ENCODE assay signal across 1 cellular context in the genomic region with DNA sequence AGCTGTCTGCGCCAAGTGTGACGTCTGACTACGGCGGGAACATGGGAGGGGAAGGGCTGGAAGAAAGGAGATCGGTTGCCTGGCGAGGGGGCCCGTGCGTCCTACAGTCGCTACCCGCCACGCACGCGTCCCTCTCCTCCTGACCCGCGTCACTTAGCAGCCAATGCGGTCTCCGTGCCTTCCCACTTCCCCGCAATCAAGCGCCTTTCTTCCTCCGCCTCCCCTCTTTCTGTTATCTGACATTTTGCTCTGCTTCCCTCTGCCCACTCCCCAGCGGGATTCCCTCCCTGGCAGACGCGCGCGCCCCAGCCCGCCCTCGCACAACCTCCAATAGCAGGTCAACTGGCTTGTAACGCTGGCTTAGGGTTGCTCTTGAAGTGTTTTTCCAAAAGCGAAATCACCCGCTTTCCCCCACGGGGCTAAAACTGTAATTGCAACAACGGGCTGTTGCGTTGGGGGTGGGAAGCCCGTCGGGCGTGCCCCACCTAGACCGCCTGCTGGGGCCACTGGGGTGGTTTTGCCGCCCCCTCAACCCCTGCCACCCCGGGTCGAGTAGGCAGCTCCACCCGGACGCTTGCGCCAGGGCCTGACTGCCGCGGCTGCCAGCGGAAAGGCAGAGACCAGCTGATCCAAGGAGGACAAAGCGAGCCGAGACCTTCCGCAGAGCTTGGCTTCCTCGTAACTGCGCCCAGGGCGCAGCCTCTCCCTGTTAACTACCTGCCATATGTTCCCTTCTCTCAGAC.
TF ChIP-seq lines count a peak whose summit lies in the region.

No MANE protein-coding gene starts in this region.

TF ChIP-seq in IMR-90, 13 proteins besides CTCF, POLR2A, EP300 and RAD21 (continued from another document):
- 0 out of 2 replicates have a peak, but pooled peaks have one; percentile 15 for TF ChIP-seq MXI1 (IDR thresholded peaks at IDR 0.05; ENCODE audit: borderline replicate concordance, low read depth, low read length)
TF ChIP-seq in IMR-90: peak in this region for 1.
